ENCODE assay signal across 23 cellular contexts in the genomic region with DNA sequence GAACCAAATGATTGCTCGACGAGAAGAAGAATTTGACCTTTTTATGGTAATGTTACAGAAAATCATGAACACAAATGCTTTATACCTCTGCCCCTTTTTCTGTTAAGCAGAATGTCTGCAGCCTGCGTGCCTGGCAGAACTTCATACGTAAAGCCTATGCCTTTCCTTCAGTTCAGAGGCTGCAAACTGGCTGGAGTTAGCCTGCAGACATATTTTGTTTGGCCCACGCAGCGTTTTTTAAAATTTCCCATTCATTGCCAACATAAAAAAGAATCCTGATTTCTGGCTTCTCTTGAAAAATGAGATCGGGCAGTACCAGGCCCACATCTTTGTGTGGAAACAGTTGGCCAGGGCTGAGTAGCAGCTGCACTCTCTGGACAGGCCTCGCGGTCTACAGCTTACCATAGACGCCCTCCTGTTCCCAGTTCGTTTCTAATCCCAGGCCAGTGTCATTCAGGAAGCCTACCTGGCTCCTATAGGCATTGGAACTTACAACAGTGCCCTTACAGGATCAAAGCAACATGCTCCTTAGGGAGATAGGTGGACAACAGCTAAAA.
A peak's percentile ranks its signal among the peaks of the same experiment; 100 is the strongest.
DNase-seq lines count a peak whose midpoint lies in the region; ATAC-seq and TF ChIP-seq lines count a peak whose summit lies in the region.
"Had no signal": no experiment of that assay in that cellular context is flagged by ENCODE, and none has a peak within 500 bp of the region (broad histone marks: within the 10 kb centered on the region; RNA-seq: fewer than 3 reads in every experiment).

No MANE protein-coding gene starts in this region.

- H3K4me1 Mint-ChIP-seq in naive thymus-derived CD8-positive, alpha-beta T cell: peaks cover 8 to 13% (median 11%) of the 10 kb centered on the region in 4 donors
- H3K4me1 Mint-ChIP-seq in activated CD4-positive, alpha-beta T cell treated with anti-CD3 and anti-CD28 coated beads, Interleukin-2, amount 10 ng/mL, durations not matched to agents 24 days and 14 days: peaks cover 2% of the 10 kb centered on the region

- peaks cover 17% of the 10 kb centered on the region for H3K4me1 ChIP-seq in psoas muscle
- H3K4me1 ChIP-seq: SJSA1 had no signal

- no peak for TF ChIP-seq CTCF in psoas muscle (IDR thresholded peaks at IDR 0.05)

- WGBS in psoas muscle, 3 donors: 40 to 59% (median 42%) methylated on average over 11 of the region's 11 CpGs

- DNase-seq in left ventricle myocardium superior (no peak), Right ventricle myocardium inferior (ENCODE audit: missing footprints) (no peak), fibroblast of gingiva (ENCODE audit: low read depth) (peak; percentile 37), psoas muscle (no peak), NCI-H187 treated with DMSO at 0.1 percent for 48 hours (lab: John Stamatoyannopoulos, UW) (no peak)
- no peak for DNase-seq in naive thymus-derived CD8-positive, alpha-beta T cell
- no peak for DNase-seq in activated CD4-positive, alpha-beta T cell treated with anti-CD3 and anti-CD28 coated beads, Interleukin-2, amount 10 ng/mL, durations not matched to agents 24 days and 14 days
- DNase-seq: AML-193; C1 segment of cervical spinal cord; EL; GF-D8; IMR-90; NCI-H1105; NCI-H146; NCI-H2029 treated with DMSO at 0.1 percent for 48 hours; NCI-H345; NCI-H524; NCI-H774; NK-92 treated with Interleukin-12 subunit alpha and Interleukin-12 subunit beta, amount 100 ng/mL, for 24 hours had no signal

- H3K4me3 Mint-ChIP-seq in naive thymus-derived CD8-positive, alpha-beta T cell: no peak overlapping the region
- no peak overlapping the region for H3K4me3 Mint-ChIP-seq in activated CD4-positive, alpha-beta T cell treated with anti-CD3 and anti-CD28 coated beads, Interleukin-2, amount 10 ng/mL, durations not matched to agents 24 days and 14 days

- H3K36me3 ChIP-seq in psoas muscle (ENCODE audit: insufficient read depth in 1 of 2, low read depth in 1 of 2): peaks cover 8 to 82% of the 10 kb centered on the region in 2 donors
- H3K36me3 ChIP-seq: SJSA1 had no signal

- peak overlapping the region; percentile 52 for H3K27ac ChIP-seq in psoas muscle
- H3K27ac ChIP-seq: KMS-11, SJSA1 had no signal

- ATAC-seq in left ventricle myocardium superior (peak; percentile 30), Right ventricle myocardium inferior (no peak), psoas muscle (peak in 2 of 4 donors; percentile 47 to 53), SK-N-SH treated with all-trans-retinoic acid at 6 μM for 48 hours (no peak)
- no peak for ATAC-seq in naive thymus-derived CD8-positive, alpha-beta T cell
- ATAC-seq: Panc1 had no signal

- H3K4me3 ChIP-seq in psoas muscle: no peak overlapping the region
- H3K4me3 ChIP-seq: SJSA1 had no signal

- no peaks in the 10 kb centered on the region for H3K27me3 ChIP-seq in psoas muscle (ENCODE audit: insufficient read depth in 3 of 3, low read length in 2 of 3)
- H3K27me3 ChIP-seq: SJSA1 had no signal

- H3K9me3 Mint-ChIP-seq in naive thymus-derived CD8-positive, alpha-beta T cell: no peaks in the 10 kb centered on the region
- H3K9me3 Mint-ChIP-seq in activated CD4-positive, alpha-beta T cell treated with anti-CD3 and anti-CD28 coated beads, Interleukin-2, amount 10 ng/mL, durations not matched to agents 24 days and 14 days: no peaks in the 10 kb centered on the region

- POLR2A ChIA-PET in naive thymus-derived CD8-positive, alpha-beta T cell (lab: Charles Lee): no interaction called here

- intact Hi-C loops in left ventricle myocardium superior (cut with micrococcal nuclease): no loop called here
- intact Hi-C loops in Right ventricle myocardium inferior (cut with DNase I): no loop called here
- intact Hi-C loops in psoas muscle (cut with DNase I): loop anchor here (10.0 kb wide), 2 partner anchors 615 to 845 kb away; no protein-coding TSS in a partner anchor
- intact Hi-C loops in activated CD4-positive, alpha-beta T cell treated with anti-CD3 and anti-CD28 coated beads, Interleukin-2, amount 10 ng/mL, durations not matched to agents 24 days and 14 days (cut with micrococcal nuclease): loop anchor here (10.0 kb wide), 1 partner anchor 725 kb away; a partner anchor contains a TSS

- peaks cover 12 to 95% (median 47%) of the 10 kb centered on the region in 3 donors for H3K36me3 Mint-ChIP-seq in naive thymus-derived CD8-positive, alpha-beta T cell
- peaks cover 62% of the 10 kb centered on the region for H3K36me3 Mint-ChIP-seq in activated CD4-positive, alpha-beta T cell treated with anti-CD3 and anti-CD28 coated beads, Interleukin-2, amount 10 ng/mL, durations not matched to agents 24 days and 14 days (ENCODE audit: low read depth)

- H3K27me3 Mint-ChIP-seq in naive thymus-derived CD8-positive, alpha-beta T cell: no peaks in the 10 kb centered on the region
- H3K27me3 Mint-ChIP-seq in activated CD4-positive, alpha-beta T cell treated with anti-CD3 and anti-CD28 coated beads, Interleukin-2, amount 10 ng/mL, durations not matched to agents 24 days and 14 days: no peaks in the 10 kb centered on the region

- H3K9me3 ChIP-seq in psoas muscle: no peaks in the 10 kb centered on the region
- H3K9me3 ChIP-seq: SJSA1 had no signal

- peak overlapping the region in 3 of 10 donors; percentile 15 to 63 (median 49) for H3K27ac Mint-ChIP-seq in naive thymus-derived CD8-positive, alpha-beta T cell
- no peak overlapping the region for H3K27ac Mint-ChIP-seq in activated CD4-positive, alpha-beta T cell treated with anti-CD3 and anti-CD28 coated beads, Interleukin-2, amount 10 ng/mL, durations not matched to agents 24 days and 14 days

TF ChIP-seq in SK-N-SH treated with all-trans-retinoic acid at 6 μM for 48 hours, 23 proteins besides CTCF, POLR2A, EP300 and RAD21:
- TF ChIP-seq TCF4 (CRISPR knock-in tag; IDR thresholded peaks at IDR 0.05; ENCODE audit: borderline replicate concordance): no peak
- TF ChIP-seq BACH2 (CRISPR knock-in tag; IDR thresholded peaks at IDR 0.05; ENCODE audit: borderline replicate concordance): no peak
- TF ChIP-seq, protein P1, sequence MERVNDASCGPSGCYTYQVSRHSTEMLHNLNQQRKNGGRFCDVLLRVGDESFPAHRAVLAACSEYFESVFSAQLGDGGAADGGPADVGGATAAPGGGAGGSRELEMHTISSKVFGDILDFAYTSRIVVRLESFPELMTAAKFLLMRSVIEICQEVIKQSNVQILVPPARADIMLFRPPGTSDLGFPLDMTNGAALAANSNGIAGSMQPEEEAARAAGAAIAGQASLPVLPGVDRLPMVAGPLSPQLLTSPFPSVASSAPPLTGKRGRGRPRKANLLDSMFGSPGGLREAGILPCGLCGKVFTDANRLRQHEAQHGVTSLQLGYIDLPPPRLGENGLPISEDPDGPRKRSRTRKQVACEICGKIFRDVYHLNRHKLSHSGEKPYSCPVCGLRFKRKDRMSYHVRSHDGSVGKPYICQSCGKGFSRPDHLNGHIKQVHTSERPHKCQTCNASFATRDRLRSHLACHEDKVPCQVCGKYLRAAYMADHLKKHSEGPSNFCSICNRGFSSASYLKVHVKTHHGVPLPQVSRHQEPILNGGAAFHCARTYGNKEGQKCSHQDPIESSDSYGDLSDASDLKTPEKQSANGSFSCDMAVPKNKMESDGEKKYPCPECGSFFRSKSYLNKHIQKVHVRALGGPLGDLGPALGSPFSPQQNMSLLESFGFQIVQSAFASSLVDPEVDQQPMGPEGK (CRISPR knock-in tag; IDR thresholded peaks at IDR 0.05; ENCODE audit: borderline replicate concordance): no peak
- TF ChIP-seq ZFP30 (CRISPR knock-in tag; IDR thresholded peaks at IDR 0.05): no peak
- TF ChIP-seq, protein P2, sequence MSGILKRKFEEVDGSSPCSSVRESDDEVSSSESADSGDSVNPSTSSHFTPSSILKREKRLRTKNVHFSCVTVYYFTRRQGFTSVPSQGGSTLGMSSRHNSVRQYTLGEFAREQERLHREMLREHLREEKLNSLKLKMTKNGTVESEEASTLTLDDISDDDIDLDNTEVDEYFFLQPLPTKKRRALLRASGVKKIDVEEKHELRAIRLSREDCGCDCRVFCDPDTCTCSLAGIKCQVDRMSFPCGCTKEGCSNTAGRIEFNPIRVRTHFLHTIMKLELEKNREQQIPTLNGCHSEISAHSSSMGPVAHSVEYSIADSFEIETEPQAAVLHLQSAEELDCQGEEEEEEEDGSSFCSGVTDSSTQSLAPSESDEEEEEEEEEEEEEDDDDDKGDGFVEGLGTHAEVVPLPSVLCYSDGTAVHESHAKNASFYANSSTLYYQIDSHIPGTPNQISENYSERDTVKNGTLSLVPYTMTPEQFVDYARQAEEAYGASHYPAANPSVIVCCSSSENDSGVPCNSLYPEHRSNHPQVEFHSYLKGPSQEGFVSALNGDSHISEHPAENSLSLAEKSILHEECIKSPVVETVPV (CRISPR knock-in tag; IDR thresholded peaks at IDR 0.05): no peak
- TF ChIP-seq ZC3H10 (CRISPR knock-in tag; IDR thresholded peaks at IDR 0.05): no peak
- TF ChIP-seq ISL1 (CRISPR knock-in tag; IDR thresholded peaks at IDR 0.05): no peak
- no peak for TF ChIP-seq SNAI2 (CRISPR knock-in tag; IDR thresholded peaks at IDR 0.05)
- no peak for TF ChIP-seq CSDC2 (CRISPR knock-in tag; IDR thresholded peaks at IDR 0.05)
- no peak for TF ChIP-seq OSR1 (CRISPR knock-in tag; IDR thresholded peaks at IDR 0.05)
- TF ChIP-seq GLIS3 (CRISPR knock-in tag; IDR thresholded peaks at IDR 0.05): no peak
- no peak for TF ChIP-seq ZNF565 (CRISPR knock-in tag; conservative IDR thresholded peaks at IDR 0.05; ENCODE audit: low read depth)
- TF ChIP-seq ESRRG (CRISPR knock-in tag; IDR thresholded peaks at IDR 0.05): no peak
- TF ChIP-seq ZNF8 (CRISPR knock-in tag; IDR thresholded peaks at IDR 0.05): no peak
- TF ChIP-seq TOX (CRISPR knock-in tag; IDR thresholded peaks at IDR 0.05; ENCODE audit: borderline replicate concordance): no peak

Comparison
In these comparisons a context has a peak if more than half of its experiments do, and no peak if none do; other contexts are left out.
1. intact Hi-C loops: an anchor here in psoas muscle (10.0 kb wide) and activated CD4-positive, alpha-beta T cell treated with anti-CD3 and anti-CD28 coated beads, Interleukin-2, amount 10 ng/mL, durations not matched to agents 24 days and 14 days (10.0 kb wide); none called in left ventricle myocardium superior and Right ventricle myocardium inferior.